8 cellular contexts compared by ENCODE assay signal in the genomic region with DNA sequence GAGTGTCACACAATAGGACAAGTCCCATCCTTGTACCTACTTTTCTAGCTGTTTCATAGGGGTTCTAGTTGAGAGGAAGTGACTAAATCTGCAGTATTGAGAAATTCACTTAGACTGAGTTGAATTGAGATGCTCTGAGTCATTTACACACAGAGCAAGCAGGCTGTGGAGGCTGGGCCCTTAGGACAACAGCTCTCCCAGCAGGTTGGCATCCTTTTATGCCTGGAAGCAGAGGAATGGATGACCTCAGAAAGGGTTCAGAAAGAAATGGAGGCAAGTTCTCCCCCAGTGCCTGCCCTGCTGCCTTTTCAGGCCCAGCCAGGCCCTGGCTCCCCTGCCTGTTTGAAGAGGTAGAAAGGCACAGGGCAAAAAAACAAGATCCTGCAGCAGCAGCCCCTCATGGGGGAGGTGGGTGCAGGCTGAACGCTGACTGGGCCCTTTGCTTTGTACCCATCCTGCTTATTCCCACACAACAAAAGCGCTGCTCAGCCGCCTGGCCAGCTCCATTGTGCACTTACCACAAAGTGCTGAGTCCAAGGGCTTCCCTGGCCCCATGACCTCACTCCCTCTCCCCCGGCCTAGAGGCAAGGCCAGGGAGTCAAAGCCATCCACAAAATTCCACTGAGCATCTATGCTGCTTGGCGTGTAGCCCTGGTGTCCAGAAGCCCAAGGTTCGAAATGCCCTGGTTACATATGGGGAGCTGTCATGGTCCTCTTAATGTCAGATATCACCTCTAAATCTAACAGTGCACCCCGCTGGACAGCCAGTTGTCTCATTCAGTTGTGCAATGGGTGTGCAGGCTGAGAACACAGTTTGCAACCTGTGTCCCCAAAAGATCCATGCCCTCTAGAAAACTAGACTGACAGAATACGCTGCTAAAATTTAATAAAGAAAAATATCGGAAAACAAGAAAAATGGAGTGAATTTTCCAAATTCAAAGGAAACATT. TPM values are rescaled to one million over a fixed set of nuclear protein-coding genes. Genes with fewer than 3 reads are reported as not detected.
A peak's percentile ranks its signal among the peaks of the same experiment; 100 is the strongest.
DNase-seq lines count a peak whose midpoint lies in the region; ATAC-seq and TF ChIP-seq lines count a peak whose summit lies in the region.

No MANE protein-coding gene starts in this region.

- H3K18ac ChIP-seq in neuronal stem cell (ENCODE audit: low read length), result no peak overlapping the region

- H2BK15ac ChIP-seq in neuronal stem cell (ENCODE audit: low read length), result no peak overlapping the region

- H3K79me1 ChIP-seq in neuronal stem cell (ENCODE audit: low read depth, low read length), result no peaks in the 10 kb centered on the region

- H3K4me1 ChIP-seq in neuronal stem cell (ENCODE audit: control insufficient read depth in 2 of 2, insufficient read depth in 1 of 2, low read depth in 1 of 2, low read length in 2 of 2), result peaks cover 17 to 19% of the 10 kb centered on the region in 2 donors
- H3K4me1 ChIP-seq in prostate gland (replicated peaks), result no peaks in the 10 kb centered on the region

- H2AFZ ChIP-seq in neuronal stem cell (ENCODE audit: low read length), result peak overlapping the region; percentile 59

- no peak overlapping the region for H2BK5ac ChIP-seq in neuronal stem cell (ENCODE audit: low read length)

- intact Hi-C loops in activated naive CD4-positive, alpha-beta T cell treated with anti-CD3 and anti-CD28 coated beads for 36 hours (cut with micrococcal nuclease), result loop anchor here (1.0 to 2.0 kb wide), 4 partner anchors 50 to 96 kb away; a partner anchor contains a TSS
- intact Hi-C loops in prostate gland (cut with DNase I), result loop anchor here (5.0 kb wide), 1 partner anchor 46 kb away; no protein-coding TSS in a partner anchor

- H3K9me3 Mint-ChIP-seq in activated naive CD4-positive, alpha-beta T cell treated with anti-CD3 and anti-CD28 coated beads for 36 hours, result no peaks in the 10 kb centered on the region

- H3K4me1 Mint-ChIP-seq in activated naive CD4-positive, alpha-beta T cell treated with anti-CD3 and anti-CD28 coated beads for 36 hours (ENCODE audit: low read depth), result peaks cover 14% of the 10 kb centered on the region

- H3K36me3 Mint-ChIP-seq in activated naive CD4-positive, alpha-beta T cell treated with anti-CD3 and anti-CD28 coated beads for 36 hours (ENCODE audit: low read depth), result no peaks in the 10 kb centered on the region

- H4K91ac ChIP-seq in neuronal stem cell (ENCODE audit: low read depth, low read length, poor library complexity), result no peak overlapping the region

- H2BK120ac ChIP-seq in neuronal stem cell (ENCODE audit: low read depth, low read length), result no peak overlapping the region

- ATAC-seq in GM21528 (IDR thresholded peaks at IDR 0.05; ENCODE audit: low FRiP score, unreplicated experiment), result no peak

- peak overlapping the region; percentile 36 for H3K4me2 ChIP-seq in neuronal stem cell (ENCODE audit: insufficient read depth, low read length, poor library complexity, severe bottlenecking)

- H3K9me3 ChIP-seq in neuronal stem cell (replicated peaks in 1 of 2; ENCODE audit: control insufficient read depth in 2 of 2, insufficient read depth in 1 of 2, low read depth in 1 of 2, low read length in 2 of 2) (no peaks in the 10 kb centered on the region), prostate gland (no peaks in the 10 kb centered on the region)

- TF ChIP-seq POLR2A in prostate gland (IDR thresholded peaks at IDR 0.05), result no peak

- TF ChIP-seq CTCF in epithelial cell of esophagus (IDR thresholded peaks at IDR 0.05; ENCODE audit: insufficient read depth, low read depth, low read length, missing control alignments), result no peak
- no peak for TF ChIP-seq CTCF in prostate gland (IDR thresholded peaks at IDR 0.05)

- DNase-seq in activated naive CD4-positive, alpha-beta T cell treated with anti-CD3 and anti-CD28 coated beads for 36 hours, result peak; percentile 66
- DNase-seq in activated naive CD4-positive, alpha-beta T cell treated with Interleukin-2 at 50 U/mL for 16 hours, result no peak
- peak; percentile 94 for DNase-seq in RPMI7951 (ENCODE audit: low read depth)
- DNase-seq in epithelial cell of esophagus (ENCODE audit: low read depth), result peak; percentile 98
- peak; percentile 63 for DNase-seq in neuronal stem cell (ENCODE audit: low spot score)
- no peak for DNase-seq in NCI-H748 treated with DMSO at 0.1 percent for 48 hours (lab: John Stamatoyannopoulos, UW)
- DNase-seq in prostate gland (ENCODE audit: low spot score), result no peak

- H3K36me3 ChIP-seq in neuronal stem cell (replicated peaks in 1 of 2; ENCODE audit: control insufficient read depth in 2 of 2, insufficient read depth in 2 of 2, low read length in 2 of 2) (no peaks in the 10 kb centered on the region), prostate gland (no peaks in the 10 kb centered on the region)

- H3K23ac ChIP-seq in neuronal stem cell (ENCODE audit: low read depth, low read length, poor library complexity), result no peak overlapping the region

- peak overlapping the region; percentile 45 for H4K8ac ChIP-seq in neuronal stem cell (ENCODE audit: low read depth, low read length)

- CTCF ChIA-PET in activated naive CD4-positive, alpha-beta T cell treated with anti-CD3 and anti-CD28 coated beads for 36 hours (lab: Charles Lee), result interaction anchor here (0.6 to 1.9 kb wide), 7 partner anchors 22 to 349 kb away, joined by 3 to 7 read pairs (median 3); no protein-coding TSS in a partner anchor

- H3K27ac ChIP-seq in neuronal stem cell (replicated peaks; ENCODE audit: low read length) (peak overlapping the region; percentile 85), prostate gland (no peak overlapping the region)

- no peak overlapping the region for H3K4me3 Mint-ChIP-seq in activated naive CD4-positive, alpha-beta T cell treated with anti-CD3 and anti-CD28 coated beads for 36 hours

- H3K27me3 ChIP-seq in neuronal stem cell (ENCODE audit: control insufficient read depth in 3 of 3, insufficient read depth in 3 of 3, low read depth in 1 of 3, low read length in 3 of 3) (no peaks in the 10 kb centered on the region), prostate gland (replicated peaks; ENCODE audit: insufficient read depth) (no peaks in the 10 kb centered on the region)

- H3K9ac ChIP-seq in neuronal stem cell (ENCODE audit: low read depth, low read length, poor library complexity), result no peak overlapping the region

- no peak overlapping the region for H3K4ac ChIP-seq in neuronal stem cell (ENCODE audit: low read length)

- H3K27me3 Mint-ChIP-seq in activated naive CD4-positive, alpha-beta T cell treated with anti-CD3 and anti-CD28 coated beads for 36 hours (ENCODE audit: low read depth), result no peaks in the 10 kb centered on the region

- H3K27ac Mint-ChIP-seq in activated naive CD4-positive, alpha-beta T cell treated with anti-CD3 and anti-CD28 coated beads for 36 hours, result no peak overlapping the region

- H2BK12ac ChIP-seq in neuronal stem cell (ENCODE audit: low read length), result no peak overlapping the region

- WGBS in neuronal stem cell (ENCODE audit: extremely low coverage in 2 of 2, insufficient read length in 2 of 2, insufficient replicate concordance in 1 of 2), 2 donors, result no CpG with 5 or more reads among the region's 9 CpGs
- 87% methylated on average over 9 of the region's 9 CpGs for WGBS in prostate gland

- H3K4me3 ChIP-seq in epithelial cell of esophagus (ENCODE audit: low read length) (no peak overlapping the region), neuronal stem cell (ENCODE audit: low read length in 2 of 2) (no peak overlapping the region), prostate gland (no peak overlapping the region)

- H3K14ac ChIP-seq in neuronal stem cell (ENCODE audit: low read length), result no peak overlapping the region

- H2AK5ac ChIP-seq in neuronal stem cell (ENCODE audit: low read depth, low read length), result no peak overlapping the region

RNA-seq across cellular contexts. Expression of a gene that starts 5.4 kb away (rescaled TPM):
- not detected for total RNA-seq in activated naive CD4-positive, alpha-beta T cell treated with anti-CD3 and anti-CD28 coated beads for 36 hours
- not detected in 2 replicates for total RNA-seq in RPMI7951 (2014; rRNA removed; shearing (Covaris generic))
- 0.89 TPM for polyA plus RNA-seq in neuronal stem cell (2013, experiment 1 of 2)
- polyA plus RNA-seq in neuronal stem cell (2013, experiment 2 of 2), result 0.76 TPM
- total RNA-seq in prostate gland, result not detected

RNA-seq across cellular contexts. Expression of a gene that starts 52.7 kb away (rescaled TPM):
- total RNA-seq in activated naive CD4-positive, alpha-beta T cell treated with anti-CD3 and anti-CD28 coated beads for 36 hours, result 10 to 100 TPM; 51.0 to 57.8 TPM
- total RNA-seq in RPMI7951 (2014; rRNA removed; shearing (Covaris generic)), result 22.6 and 30.3 TPM in 2 replicates
- polyA plus RNA-seq in neuronal stem cell (2013, experiment 1 of 2), result 27.5 TPM
- 29.5 TPM for polyA plus RNA-seq in neuronal stem cell (2013, experiment 2 of 2)
- total RNA-seq in prostate gland, result 10 to 100 TPM; 21.1 to 30.6 TPM

Comparison
In these comparisons a context has a peak if more than half of its experiments do, and no peak if none do; other contexts are left out.
1. DNase-seq: peak in activated naive CD4-positive, alpha-beta T cell treated with anti-CD3 and anti-CD28 coated beads for 36 hours (single experiment), RPMI7951 (single experiment), epithelial cell of esophagus (single experiment) and neuronal stem cell (single experiment); none in activated naive CD4-positive, alpha-beta T cell treated with Interleukin-2 at 50 U/mL for 16 hours (single experiment), NCI-H748 treated with DMSO at 0.1 percent for 48 hours (single experiment) and prostate gland (single experiment).